16 cellular contexts compared by ENCODE assay signal in the genomic region with DNA sequence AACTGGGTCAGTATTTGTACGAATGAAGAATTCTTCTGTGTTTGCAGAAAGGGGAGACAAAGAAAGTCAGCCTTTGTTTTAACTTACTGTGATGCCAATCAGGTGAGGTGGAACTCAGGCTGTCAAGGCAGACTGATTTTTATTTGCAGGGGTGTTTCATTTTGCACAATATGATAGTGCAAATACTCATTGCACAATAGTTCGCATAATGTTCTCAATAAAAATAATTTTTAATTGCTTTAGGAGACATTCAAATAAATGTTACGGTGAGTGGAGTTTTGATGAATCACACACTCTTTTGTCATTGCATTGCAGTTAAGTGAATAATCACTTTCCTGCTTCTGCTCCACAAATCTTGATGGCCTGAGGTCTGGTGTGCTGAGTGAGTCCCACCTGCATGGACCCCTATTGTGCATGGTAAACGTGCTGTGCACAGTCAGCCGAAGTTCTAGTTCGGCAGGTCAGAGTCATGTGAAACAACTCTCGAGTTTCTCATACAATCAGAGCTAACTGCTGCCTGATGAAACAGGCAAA.
DNase-seq lines count a peak whose midpoint lies in the region; ATAC-seq and TF ChIP-seq lines count a peak whose summit lies in the region.
"Had no signal": no experiment of that assay in that cellular context is flagged by ENCODE, and none has a peak within 500 bp of the region (broad histone marks: within the 10 kb centered on the region; RNA-seq: fewer than 3 reads in every experiment).

No MANE protein-coding gene starts in this region.

- H3K27ac ChIP-seq in GM23248 (no peak overlapping the region), foreskin keratinocyte (no peak overlapping the region)
- H3K27ac ChIP-seq: brain microvascular endothelial cell had no signal

- H3K4me3 ChIP-seq in GM23248 (no peak overlapping the region), adipocyte (ENCODE audit: low read length) (no peak overlapping the region)
- H3K4me3 ChIP-seq: lung had no signal

- peak; percentile 42 for DNase-seq in A172 (ENCODE audit: low spot score)
- peak; percentile 65 for DNase-seq in GM23248
- peak; percentile 29 for DNase-seq in adipocyte (ENCODE audit: low read depth)
- DNase-seq in foreskin keratinocyte, result peak; percentile 82 to 85
- DNase-seq in activated T-helper 1 cell treated with anti-CD3 and anti-CD28 coated beads, Interleukin-12 subunit alpha, Interleukin-12 subunit beta, Interleukin-2, Interleukin-4 antibody, amounts not matched to agents 30 ng/mL and 10 ng/mL and 1 ng/mL, durations not matched to agents 14 hours and 24 hours and 36 hours (ENCODE audit: low spot score), result no peak
- no peak for DNase-seq in activated T-cell treated with anti-CD3 and anti-CD28 coated beads, Interleukin-2, amount 50 U/mL, for 1 hour
- DNase-seq in globus pallidus (ENCODE audit: low spot score), result no peak
- DNase-seq: activated CD8-positive, alpha-beta memory T cell treated with anti-CD3 and anti-CD28 coated beads, Interleukin-2, amount 50 U/mL, for 4 hours; activated naive CD4-positive, alpha-beta T cell treated with Interleukin-2 at 50 U/mL for 16 hours; brain microvascular endothelial cell; NCI-H187 treated with DMSO at 0.1 percent for 48 hours; NCI-H524 treated with DMSO at 0.1 percent for 48 hours; nephron progenitor cell; T-helper 1 cell had no signal

- no peaks in the 10 kb centered on the region for H3K9me3 ChIP-seq in GM23248 (ENCODE audit: low read depth)
- peaks cover 13% of the 10 kb centered on the region for H3K9me3 ChIP-seq in adipocyte (ENCODE audit: control insufficient read depth, low read length)

- no peak for TF ChIP-seq CTCF in foreskin keratinocyte (conservative IDR thresholded peaks at IDR 0.05)

- H3K4me2 ChIP-seq in GM23248 (ENCODE audit: unreplicated experiment), result peak overlapping the region; percentile 1

- H3K9ac ChIP-seq in GM23248 (no peak overlapping the region), adipocyte (ENCODE audit: low read length) (no peak overlapping the region)

- H3K4me3 Mint-ChIP-seq in activated T-helper 1 cell treated with anti-CD3 and anti-CD28 coated beads, Interleukin-12 subunit alpha, Interleukin-12 subunit beta, Interleukin-2, Interleukin-4 antibody, amounts not matched to agents 30 ng/mL and 10 ng/mL and 1 ng/mL, durations not matched to agents 14 hours and 24 hours and 36 hours, result no peak overlapping the region
- H3K4me3 Mint-ChIP-seq: nephron progenitor cell had no signal

- H3K27me3 ChIP-seq in GM23248 (replicated peaks; ENCODE audit: insufficient read depth) (no peaks in the 10 kb centered on the region), adipocyte (replicated peaks; ENCODE audit: control insufficient read depth, insufficient read depth, low read length) (peaks cover 4% of the 10 kb centered on the region), foreskin keratinocyte (no peaks in the 10 kb centered on the region)
- H3K27me3 ChIP-seq: brain microvascular endothelial cell had no signal

- in situ Hi-C loops in GM23248 (cut with MboI), result no loop called here

- no peak overlapping the region for H2AFZ ChIP-seq in GM23248

- no peaks in the 10 kb centered on the region for H3K36me3 Mint-ChIP-seq in activated T-helper 1 cell treated with anti-CD3 and anti-CD28 coated beads, Interleukin-12 subunit alpha, Interleukin-12 subunit beta, Interleukin-2, Interleukin-4 antibody, amounts not matched to agents 30 ng/mL and 10 ng/mL and 1 ng/mL, durations not matched to agents 14 hours and 24 hours and 36 hours (ENCODE audit: low read depth)

- no peaks in the 10 kb centered on the region for H3K79me2 ChIP-seq in GM23248 (ENCODE audit: insufficient read depth)

- H3K27me3 Mint-ChIP-seq in activated T-helper 1 cell treated with anti-CD3 and anti-CD28 coated beads, Interleukin-12 subunit alpha, Interleukin-12 subunit beta, Interleukin-2, Interleukin-4 antibody, amounts not matched to agents 30 ng/mL and 10 ng/mL and 1 ng/mL, durations not matched to agents 14 hours and 24 hours and 36 hours (ENCODE audit: insufficient read depth), result peaks cover 2% of the 10 kb centered on the region

- peaks cover 8% of the 10 kb centered on the region for H3K9me3 Mint-ChIP-seq in activated T-helper 1 cell treated with anti-CD3 and anti-CD28 coated beads, Interleukin-12 subunit alpha, Interleukin-12 subunit beta, Interleukin-2, Interleukin-4 antibody, amounts not matched to agents 30 ng/mL and 10 ng/mL and 1 ng/mL, durations not matched to agents 14 hours and 24 hours and 36 hours

- intact Hi-C loops in activated T-helper 1 cell treated with anti-CD3 and anti-CD28 coated beads, Interleukin-12 subunit alpha, Interleukin-12 subunit beta, Interleukin-2, Interleukin-4 antibody, amounts not matched to agents 30 ng/mL and 10 ng/mL and 1 ng/mL, durations not matched to agents 14 hours and 24 hours and 36 hours (cut with micrococcal nuclease), result loop anchor here (5.0 kb wide), 1 partner anchor 146 kb away; no protein-coding TSS in a partner anchor

- WGBS in GM23248 (ENCODE audit: low coverage in 1 of 2, low lambda C conversion rate in 2 of 2, missing lambda C conversion rate in 2 of 2), 2 experiments, result 26 to 27% methylated on average over 7 of the region's 7 CpGs

- H3K36me3 ChIP-seq in GM23248 (ENCODE audit: low read depth) (no peaks in the 10 kb centered on the region), adipocyte (ENCODE audit: control insufficient read depth, insufficient read depth, low read length, severe bottlenecking) (no peaks in the 10 kb centered on the region)
- H3K36me3 ChIP-seq: brain microvascular endothelial cell had no signal

- H3K4me1 Mint-ChIP-seq in activated T-helper 1 cell treated with anti-CD3 and anti-CD28 coated beads, Interleukin-12 subunit alpha, Interleukin-12 subunit beta, Interleukin-2, Interleukin-4 antibody, amounts not matched to agents 30 ng/mL and 10 ng/mL and 1 ng/mL, durations not matched to agents 14 hours and 24 hours and 36 hours (ENCODE audit: low read depth), result no peaks in the 10 kb centered on the region

- no peaks in the 10 kb centered on the region for H4K20me1 ChIP-seq in GM23248 (ENCODE audit: insufficient read depth)

- H3F3A ChIP-seq in GM23248 (ENCODE audit: insufficient read depth), result peaks cover 27% of the 10 kb centered on the region

- H3K4me1 ChIP-seq in GM23248 (ENCODE audit: insufficient read depth) (peaks cover 20% of the 10 kb centered on the region), adipocyte (ENCODE audit: control insufficient read depth, insufficient read depth, low read length) (peaks cover 11% of the 10 kb centered on the region), foreskin keratinocyte (no peaks in the 10 kb centered on the region)

- no peak overlapping the region for H3K27ac Mint-ChIP-seq in activated T-helper 1 cell treated with anti-CD3 and anti-CD28 coated beads, Interleukin-12 subunit alpha, Interleukin-12 subunit beta, Interleukin-2, Interleukin-4 antibody, amounts not matched to agents 30 ng/mL and 10 ng/mL and 1 ng/mL, durations not matched to agents 14 hours and 24 hours and 36 hours
- H3K27ac Mint-ChIP-seq: nephron progenitor cell had no signal

- no peaks in the 10 kb centered on the region for H3K9me2 ChIP-seq in GM23248 (ENCODE audit: insufficient read depth)

- ATAC-seq in foreskin keratinocyte (peak; percentile 94), GM21717 (IDR thresholded peaks at IDR 0.05; ENCODE audit: unreplicated experiment) (no peak)

Comparison
In these comparisons a context has a peak if more than half of its experiments do, and no peak if none do; other contexts are left out.
1. DNase-seq: peak in A172 (single experiment), GM23248 (single experiment), adipocyte (single experiment) and foreskin keratinocyte (2 of 2); none in activated T-helper 1 cell treated with anti-CD3 and anti-CD28 coated beads, Interleukin-12 subunit alpha, Interleukin-12 subunit beta, Interleukin-2, Interleukin-4 antibody, amounts not matched to agents 30 ng/mL and 10 ng/mL and 1 ng/mL, durations not matched to agents 14 hours and 24 hours and 36 hours (single experiment), activated T-cell treated with anti-CD3 and anti-CD28 coated beads, Interleukin-2, amount 50 U/mL, for 1 hour (single experiment) and globus pallidus (single experiment).